1 cellular context compared by ENCODE assay signal in the genomic region with DNA sequence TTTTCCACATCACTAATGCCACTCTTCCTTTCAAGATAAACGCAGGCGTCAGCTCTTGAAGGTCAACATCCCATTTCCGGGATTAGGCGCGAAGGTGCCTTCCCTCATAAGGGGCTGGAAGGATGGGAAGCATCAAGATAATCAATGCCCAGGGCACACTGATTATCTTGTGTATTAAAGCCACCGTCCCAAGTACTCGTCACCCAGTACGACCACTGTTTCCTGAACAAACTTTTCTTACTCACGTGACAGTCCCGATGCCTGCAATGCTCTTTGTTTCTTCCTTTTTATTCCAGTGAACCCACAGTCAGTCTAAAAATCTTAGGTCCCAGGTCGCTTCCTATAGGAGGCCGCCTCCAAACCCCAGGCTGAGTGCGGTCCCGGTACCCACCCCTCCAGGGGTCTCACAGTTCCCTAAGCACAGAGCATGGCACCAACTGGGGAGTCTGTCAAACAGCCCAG.
TF ChIP-seq lines count a peak whose summit lies in the region.

No MANE protein-coding gene starts in this region.

TF ChIP-seq in GM12878, 131 proteins besides CTCF, POLR2A, EP300 and RAD21 (continued from another document):
- TF ChIP-seq TCF12 (IDR thresholded peaks at IDR 0.05; ENCODE audit: low read depth, low read length), result no peak
- peak in 1 of 2 experiments; percentile 10; a peak in 3 of 4 replicates for TF ChIP-seq IKZF2 (IDR thresholded peaks at IDR 0.05)
- no peak for TF ChIP-seq ZBED1 (IDR thresholded peaks at IDR 0.05; ENCODE audit: borderline replicate concordance)
- TF ChIP-seq, protein P1, sequence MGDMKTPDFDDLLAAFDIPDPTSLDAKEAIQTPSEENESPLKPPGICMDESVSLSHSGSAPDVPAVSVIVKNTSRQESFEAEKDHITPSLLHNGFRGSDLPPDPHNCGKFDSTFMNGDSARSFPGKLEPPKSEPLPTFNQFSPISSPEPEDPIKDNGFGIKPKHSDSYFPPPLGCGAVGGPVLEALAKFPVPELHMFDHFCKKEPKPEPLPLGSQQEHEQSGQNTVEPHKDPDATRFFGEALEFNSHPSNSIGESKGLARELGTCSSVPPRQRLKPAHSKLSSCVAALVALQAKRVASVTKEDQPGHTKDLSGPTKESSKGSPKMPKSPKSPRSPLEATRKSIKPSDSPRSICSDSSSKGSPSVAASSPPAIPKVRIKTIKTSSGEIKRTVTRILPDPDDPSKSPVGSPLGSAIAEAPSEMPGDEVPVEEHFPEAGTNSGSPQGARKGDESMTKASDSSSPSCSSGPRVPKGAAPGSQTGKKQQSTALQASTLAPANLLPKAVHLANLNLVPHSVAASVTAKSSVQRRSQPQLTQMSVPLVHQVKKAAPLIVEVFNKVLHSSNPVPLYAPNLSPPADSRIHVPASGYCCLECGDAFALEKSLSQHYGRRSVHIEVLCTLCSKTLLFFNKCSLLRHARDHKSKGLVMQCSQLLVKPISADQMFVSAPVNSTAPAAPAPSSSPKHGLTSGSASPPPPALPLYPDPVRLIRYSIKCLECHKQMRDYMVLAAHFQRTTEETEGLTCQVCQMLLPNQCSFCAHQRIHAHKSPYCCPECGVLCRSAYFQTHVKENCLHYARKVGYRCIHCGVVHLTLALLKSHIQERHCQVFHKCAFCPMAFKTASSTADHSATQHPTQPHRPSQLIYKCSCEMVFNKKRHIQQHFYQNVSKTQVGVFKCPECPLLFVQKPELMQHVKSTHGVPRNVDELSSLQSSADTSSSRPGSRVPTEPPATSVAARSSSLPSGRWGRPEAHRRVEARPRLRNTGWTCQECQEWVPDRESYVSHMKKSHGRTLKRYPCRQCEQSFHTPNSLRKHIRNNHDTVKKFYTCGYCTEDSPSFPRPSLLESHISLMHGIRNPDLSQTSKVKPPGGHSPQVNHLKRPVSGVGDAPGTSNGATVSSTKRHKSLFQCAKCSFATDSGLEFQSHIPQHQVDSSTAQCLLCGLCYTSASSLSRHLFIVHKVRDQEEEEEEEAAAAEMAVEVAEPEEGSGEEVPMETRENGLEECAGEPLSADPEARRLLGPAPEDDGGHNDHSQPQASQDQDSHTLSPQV (IDR thresholded peaks at IDR 0.05), result no peak
- TF ChIP-seq NFIC (IDR thresholded peaks at IDR 0.05; ENCODE audit: low read depth, low read length), result no peak
- TF ChIP-seq, protein P2, sequence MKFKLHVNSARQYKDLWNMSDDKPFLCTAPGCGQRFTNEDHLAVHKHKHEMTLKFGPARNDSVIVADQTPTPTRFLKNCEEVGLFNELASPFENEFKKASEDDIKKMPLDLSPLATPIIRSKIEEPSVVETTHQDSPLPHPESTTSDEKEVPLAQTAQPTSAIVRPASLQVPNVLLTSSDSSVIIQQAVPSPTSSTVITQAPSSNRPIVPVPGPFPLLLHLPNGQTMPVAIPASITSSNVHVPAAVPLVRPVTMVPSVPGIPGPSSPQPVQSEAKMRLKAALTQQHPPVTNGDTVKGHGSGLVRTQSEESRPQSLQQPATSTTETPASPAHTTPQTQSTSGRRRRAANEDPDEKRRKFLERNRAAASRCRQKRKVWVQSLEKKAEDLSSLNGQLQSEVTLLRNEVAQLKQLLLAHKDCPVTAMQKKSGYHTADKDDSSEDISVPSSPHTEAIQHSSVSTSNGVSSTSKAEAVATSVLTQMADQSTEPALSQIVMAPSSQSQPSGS (IDR thresholded peaks at IDR 0.05; ENCODE audit: low read length), result peak; percentile 35; the same call in 1 of the 2 replicates
- peak; percentile 71; the same call in 1 of the 2 replicates for TF ChIP-seq RAD51 (IDR thresholded peaks at IDR 0.05)
- no peak for TF ChIP-seq SREBF1 (IDR thresholded peaks at IDR 0.05; ENCODE audit: low read length)
- TF ChIP-seq CHD4 (IDR thresholded peaks at IDR 0.05), result no peak
